ENCODE assay signal across 25 cellular contexts in the genomic region with DNA sequence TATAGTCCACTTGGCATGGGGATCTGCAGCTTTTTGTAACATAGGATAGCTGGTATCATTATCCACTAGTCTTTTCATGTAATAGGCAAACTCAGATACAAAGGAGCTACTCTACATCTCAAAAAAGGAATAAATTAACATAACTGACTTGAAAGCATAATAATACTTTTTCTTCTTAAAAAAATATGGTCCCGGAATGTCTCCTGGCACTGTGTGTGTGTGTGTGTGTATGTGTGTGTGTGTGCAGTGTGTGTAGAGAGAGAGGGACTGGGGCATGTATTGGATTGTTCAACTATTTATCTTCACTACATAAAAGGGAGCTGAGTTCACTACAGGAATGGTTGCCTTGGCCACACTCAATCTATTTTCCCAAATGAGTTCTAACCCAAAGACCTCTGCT.
"Had no signal": no experiment of that assay in that cellular context is flagged by ENCODE, and none has a peak within 500 bp of the region (broad histone marks: within the 10 kb centered on the region; RNA-seq: fewer than 3 reads in every experiment).

No MANE protein-coding gene starts in this region.

- H3K27ac ChIP-seq: colonic mucosa, coronary artery, dorsolateral prefrontal cortex, epithelial cell of prostate, esophagus muscularis mucosa, esophagus squamous epithelium, foreskin keratinocyte, gastrocnemius medialis, gastroesophageal sphincter, heart left ventricle, heart right ventricle had no signal

- DNase-seq: colonic mucosa; cortex of kidney; dermis blood vessel endothelial cell; dorsolateral prefrontal cortex; effector CD4-positive, alpha-beta T cell; effector CD8-positive, alpha-beta T cell; effector memory CD4-positive, alpha-beta T cell; effector memory CD8-positive, alpha-beta T cell; endodermal cell; erythroblast; esophagus squamous epithelium; foreskin fibroblast; foreskin keratinocyte; foreskin melanocyte; gastrocnemius medialis; glutamatergic neuron; head of caudate nucleus; heart left ventricle; heart right ventricle had no signal

- H3K27me3 Mint-ChIP-seq: dendritic cell treated with granulocyte-macrophage colony-stimulating factor and Interleukin-4, amounts not matched to agents 40 ng/mL and 50 ng/mL, for 4 days had no signal

- H3K36me3 ChIP-seq: colonic mucosa, esophagus muscularis mucosa, esophagus squamous epithelium, gastrocnemius medialis, gastroesophageal sphincter, heart left ventricle, heart right ventricle had no signal

- H3K27me3 ChIP-seq: colonic mucosa, dorsolateral prefrontal cortex, esophagus muscularis mucosa, esophagus squamous epithelium, foreskin keratinocyte, gastrocnemius medialis, gastroesophageal sphincter, heart left ventricle, heart right ventricle had no signal

- H3K4me3 ChIP-seq: colonic mucosa, coronary artery, dorsolateral prefrontal cortex, esophagus muscularis mucosa, esophagus squamous epithelium, gastrocnemius medialis, gastroesophageal sphincter, heart left ventricle, heart right ventricle had no signal

- H3K4me1 ChIP-seq: colonic mucosa, esophagus muscularis mucosa, esophagus squamous epithelium, foreskin keratinocyte, gastrocnemius medialis, gastroesophageal sphincter, heart left ventricle, heart right ventricle had no signal

- H3K9me3 Mint-ChIP-seq: dendritic cell treated with granulocyte-macrophage colony-stimulating factor and Interleukin-4, amounts not matched to agents 40 ng/mL and 50 ng/mL, for 4 days; effector memory CD8-positive, alpha-beta T cell; endodermal cell had no signal

- H3K9me3 ChIP-seq: colonic mucosa, esophagus muscularis mucosa, esophagus squamous epithelium, gastrocnemius medialis, gastroesophageal sphincter, heart left ventricle, heart right ventricle had no signal

- H3K4me3 Mint-ChIP-seq: dendritic cell treated with granulocyte-macrophage colony-stimulating factor and Interleukin-4, amounts not matched to agents 40 ng/mL and 50 ng/mL, for 4 days; effector memory CD8-positive, alpha-beta T cell; endodermal cell had no signal

- H3K27ac Mint-ChIP-seq: dendritic cell treated with granulocyte-macrophage colony-stimulating factor and Interleukin-4, amounts not matched to agents 40 ng/mL and 50 ng/mL, for 4 days; effector memory CD8-positive, alpha-beta T cell; endodermal cell had no signal

- ATAC-seq: effector memory CD8-positive, alpha-beta T cell; esophagus mucosa; foreskin keratinocyte; gastrocnemius medialis; gastroesophageal sphincter; heart left ventricle; heart right ventricle had no signal
